12 cellular contexts compared by ENCODE assay signal in the genomic region with DNA sequence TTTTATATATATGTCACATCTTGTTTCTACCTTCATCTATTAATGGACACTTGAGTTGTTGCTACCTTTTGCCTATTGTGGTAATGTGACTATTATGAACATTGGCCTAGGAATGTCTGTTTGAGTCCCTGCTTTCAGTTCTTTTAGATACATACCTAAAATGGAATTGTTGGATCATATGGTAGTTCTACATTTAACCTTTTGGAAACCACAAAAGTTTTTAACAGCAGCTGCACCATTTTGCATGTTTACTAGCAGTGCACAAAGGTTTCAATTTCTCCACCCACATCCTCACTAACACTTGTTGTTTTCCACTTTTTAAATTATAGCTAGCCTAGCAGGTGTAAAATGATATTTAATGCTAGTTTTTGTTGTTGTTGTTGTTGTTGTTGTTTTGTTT.
DNase-seq lines count a peak whose midpoint lies in the region; ATAC-seq lines count a peak whose summit lies in the region.
"Had no signal": no experiment of that assay in that cellular context is flagged by ENCODE, and none has a peak within 500 bp of the region (broad histone marks: within the 10 kb centered on the region; RNA-seq: fewer than 3 reads in every experiment).

No MANE protein-coding gene starts in this region.

- intact Hi-C loops in Right ventricle myocardium inferior (cut with DNase I), result loop anchor here (10.0 kb wide), 1 partner anchor 96 kb away; no protein-coding TSS in a partner anchor

- in situ Hi-C loops in G401 (cut with HindIII; ENCODE audit: low sequenced_read_pairs), result no loop called here

- ATAC-seq in GM18867 (IDR thresholded peaks at IDR 0.05; ENCODE audit: unreplicated experiment) (peak; percentile 77), GM21526 (IDR thresholded peaks at IDR 0.05; ENCODE audit: low FRiP score, unreplicated experiment) (peak; percentile 60), HG03066 (IDR thresholded peaks at IDR 0.05; ENCODE audit: low read depth, unreplicated experiment) (peak; percentile 79), Right ventricle myocardium inferior (no peak)
- ATAC-seq: activated CD4-positive, alpha-beta T cell treated with anti-CD3 and anti-CD28 coated beads for 36 hours; SK-N-SH treated with all-trans-retinoic acid at 6 μM for 48 hours had no signal

- DNase-seq in RPMI8226, result peak; percentile 11
- DNase-seq in Right ventricle myocardium inferior (ENCODE audit: missing footprints), result no peak
- DNase-seq in G401 (ENCODE audit: low spot score), result no peak
- no peak for DNase-seq in kidney tubule cell (ENCODE audit: low spot score)
- DNase-seq in HPDE6-E6E7 (ENCODE audit: extremely low spot score), result no peak
- DNase-seq: activated CD4-positive, alpha-beta T cell treated with anti-CD3 and anti-CD28 coated beads for 36 hours; head of caudate nucleus; NCI-H2029 treated with DMSO at 0.1 percent for 48 hours had no signal
